8 cellular contexts compared by ENCODE assay signal in the genomic region with DNA sequence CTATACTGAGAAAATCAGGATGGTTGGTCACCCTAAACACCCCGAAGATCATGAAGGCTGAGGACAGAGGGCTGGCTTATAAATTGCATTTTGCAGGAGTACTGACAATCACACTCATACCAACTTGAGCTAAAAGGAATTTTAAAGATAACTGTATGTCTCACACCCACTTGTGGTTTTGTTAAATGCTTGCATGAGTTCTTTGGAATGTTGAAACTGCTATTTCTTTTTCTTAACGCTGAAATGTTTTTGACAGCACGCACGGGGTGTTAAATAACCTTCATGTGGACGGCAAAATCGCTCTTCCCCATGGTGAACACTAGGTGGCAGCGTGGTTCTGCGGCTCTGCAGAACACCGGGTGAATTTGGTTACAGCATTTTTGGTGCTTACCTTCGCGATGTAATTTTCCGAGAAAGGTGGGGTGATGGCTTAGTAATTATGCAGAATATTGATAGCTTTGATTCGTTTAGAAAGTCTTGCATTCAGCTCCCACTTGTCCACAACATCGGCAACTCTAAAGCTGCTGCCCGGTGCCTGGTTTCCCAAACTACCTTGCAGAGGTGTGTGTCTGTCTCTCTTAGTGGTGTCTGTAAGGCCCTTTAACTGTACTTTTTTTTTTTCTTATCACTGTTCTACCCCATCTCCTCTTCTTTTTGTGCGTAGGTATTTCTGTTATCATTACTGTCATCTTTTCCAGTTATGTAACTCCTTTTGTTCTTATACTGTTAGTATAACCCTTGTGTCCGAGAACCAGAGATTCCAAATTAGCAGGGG. TPM values are rescaled to one million over a fixed set of nuclear protein-coding genes. Genes with fewer than 3 reads are reported as not detected.
DNase-seq lines count a peak whose midpoint lies in the region; ATAC-seq, FAIRE-seq and TF ChIP-seq lines count a peak whose summit lies in the region.

No MANE protein-coding gene starts in this region.

- H3K36me3 Mint-ChIP-seq in T-helper 2 cell treated with Interferon-gamma antibody and Interleukin-4, amounts not matched to agents 5 μg/mL and 100 μg/mL, for 36 hours (ENCODE audit: low read depth), result no peaks in the 10 kb centered on the region

- H3K4me1 ChIP-seq in GM12878 (ENCODE audit: control insufficient read depth, insufficient read depth, low read length), result no peaks in the 10 kb centered on the region

- peak; percentile 89 for FAIRE-seq in GM12878 (lab: Jason Lieb, UNC)

- TF ChIP-seq CTCF in AG09309 (IDR thresholded peaks at IDR 0.05; ENCODE audit: control insufficient read depth, insufficient read depth, low read depth, low read length, missing control alignments) (peak; percentile 94), GM12878 (IDR thresholded peaks at IDR 0.05 in 2 of 3, conservative IDR thresholded peaks at IDR 0.05 in 1 of 3; ENCODE audit: control insufficient read depth in 2 of 3, extremely low read depth in 1 of 3, insufficient read depth in 1 of 3, low read depth in 3 of 3, low read length in 3 of 3) (peak; percentile 90 to 98 (median 97); a peak in 5 of 6 replicates)

- no peaks in the 10 kb centered on the region for H3K36me3 ChIP-seq in GM12878 (ENCODE audit: control insufficient read depth in 2 of 2, insufficient read depth in 2 of 2, low read length in 1 of 2)

- TF ChIP-seq EP300 in GM12878 (IDR thresholded peaks at IDR 0.05; ENCODE audit: borderline replicate concordance in 1 of 2, control insufficient read depth in 1 of 2, low read depth in 2 of 2, low read length in 2 of 2), result no peak

- H3K9me3 Mint-ChIP-seq in T-helper 2 cell treated with Interferon-gamma antibody and Interleukin-4, amounts not matched to agents 5 μg/mL and 100 μg/mL, for 36 hours, result no peaks in the 10 kb centered on the region

- no peak overlapping the region for H3K4me3 ChIP-seq in AG09309 (ENCODE audit: control insufficient read depth, low read depth, low read length)
- H3K4me3 ChIP-seq in GM12878, result no peak overlapping the region

- in situ Hi-C loops in GM12878 (cut with MboI), result loop anchor here (5.0 to 10.0 kb wide), 4 partner anchors 321 to 809 kb away; a partner anchor contains a TSS

- TF ChIP-seq RAD21 in GM12878 (IDR thresholded peaks at IDR 0.05; ENCODE audit: insufficient read depth, low read depth, low read length), result peak; percentile 96

- H3K4me2 ChIP-seq in GM12878 (ENCODE audit: control insufficient read depth, insufficient read depth), result no peak overlapping the region

- peaks cover 5% of the 10 kb centered on the region for H3K4me1 Mint-ChIP-seq in T-helper 2 cell treated with Interferon-gamma antibody and Interleukin-4, amounts not matched to agents 5 μg/mL and 100 μg/mL, for 36 hours (ENCODE audit: low read depth)

- no TSS peak for BruUV-seq in GM12878 (replicated peaks; lab: Mats Ljungman, UMichigan)

- RAD21 ChIA-PET in GM12878 (lab: Charles Lee; ENCODE audit: unreplicated experiment), result interaction anchor here (1.0 to 5.4 kb wide), 5 partner anchors 57 to 810 kb away, joined by 3 to 49 read pairs (median 6); no protein-coding TSS in a partner anchor

- no peaks in the 10 kb centered on the region for H4K20me1 ChIP-seq in GM12878 (ENCODE audit: control insufficient read depth, insufficient read depth)

- POLR2A ChIA-PET in GM12878 (lab: Charles Lee), result no interaction called here

- no peak overlapping the region for H3K27ac Mint-ChIP-seq in T-helper 2 cell treated with Interferon-gamma antibody and Interleukin-4, amounts not matched to agents 5 μg/mL and 100 μg/mL, for 36 hours

- H3K27me3 ChIP-seq in GM12878 (replicated peaks in 1 of 2; ENCODE audit: control insufficient read depth in 2 of 2, insufficient read depth in 2 of 2, low read length in 1 of 2), result no peaks in the 10 kb centered on the region; a peak in 3 of 4 replicates

- peaks cover 16% of the 10 kb centered on the region for H3K27me3 Mint-ChIP-seq in T-helper 2 cell treated with Interferon-gamma antibody and Interleukin-4, amounts not matched to agents 5 μg/mL and 100 μg/mL, for 36 hours (ENCODE audit: low read depth)

- no peaks in the 10 kb centered on the region for H3K9me3 ChIP-seq in GM12878 (replicated peaks; ENCODE audit: control insufficient read depth, insufficient read depth, low read length)

- no peak overlapping the region for H2AFZ ChIP-seq in GM12878 (ENCODE audit: control insufficient read depth, low read depth, low read length)

- H3K27ac ChIP-seq in GM12878 (ENCODE audit: control insufficient read depth, insufficient read depth), result no peak overlapping the region

- CTCF ChIA-PET in GM12878 (lab: Yijun Ruan, JAX), result interaction anchor here (0.6 to 7.5 kb wide), 21 partner anchors 17 to 911 kb away, joined by 3 to 130 read pairs (median 4); a partner anchor contains a TSS

- intact Hi-C loops in GM12878 (cut with micrococcal nuclease; ENCODE audit: unreplicated experiment), result loop anchor here (1.0 to 5.0 kb wide), 5 partner anchors 57 to 811 kb away; no protein-coding TSS in a partner anchor
- intact Hi-C loops in posterior vena cava (cut with DNase I), result loop anchor here (5.0 to 10.0 kb wide), 6 partner anchors 109 to 1871 kb away; a partner anchor contains a TSS

- no peaks in the 10 kb centered on the region for H3K79me2 ChIP-seq in GM12878 (ENCODE audit: control insufficient read depth, insufficient read depth, low read length)

- SMC1A ChIA-PET in GM12878 (lab: Charles Lee; ENCODE audit: uncharacterized antibody, unreplicated experiment), result interaction anchor here (0.7 to 4.6 kb wide), 5 partner anchors 57 to 513 kb away, joined by 3 to 44 read pairs (median 3); no protein-coding TSS in a partner anchor

- WGBS in GM12878 (ENCODE audit: insufficient coverage, insufficient replicate concordance, low lambda C conversion rate, missing lambda C conversion rate), result 14% methylated on average over 17 of the region's 17 CpGs

- H3K4me3 Mint-ChIP-seq in T-helper 2 cell treated with Interferon-gamma antibody and Interleukin-4, amounts not matched to agents 5 μg/mL and 100 μg/mL, for 36 hours, result no peak overlapping the region

- DNase-seq in AG09309 (ENCODE audit: low read depth), result peak; percentile 92
- peak; percentile 48 for DNase-seq in NCI-H146 (lab: John Stamatoyannopoulos, UW)
- DNase-seq in T-helper 2 cell treated with Interferon-gamma antibody and Interleukin-4, amounts not matched to agents 5 μg/mL and 100 μg/mL, for 36 hours (ENCODE audit: low spot score), result peak; percentile 43
- DNase-seq in GM12878 (ENCODE audit: low read depth, low spot score), result peak; percentile 16
- peak in 29 of 51 donors; percentile 3 to 80 (median 28) for DNase-seq in hypothalamus (lab: John Stamatoyannopoulos, UW)
- peak; percentile 79 for DNase-seq in smooth muscle cell of the brain vasculature (ENCODE audit: low read depth, low spot score)
- DNase-seq in posterior vena cava (ENCODE audit: low spot score), result no peak

- no peak for TF ChIP-seq POLR2A in GM12878 (IDR thresholded peaks at IDR 0.05; ENCODE audit: low read depth, low read length)

- no peak overlapping the region for H3K9ac ChIP-seq in GM12878 (ENCODE audit: control insufficient read depth, insufficient read depth, low read length)

- ATAC-seq in GM19372 (IDR thresholded peaks at IDR 0.05; ENCODE audit: low read depth, unreplicated experiment), result peak; percentile 67
- ATAC-seq in GM12878, result peak; percentile 88

TF ChIP-seq in GM12878, 131 proteins besides CTCF, POLR2A, EP300 and RAD21 (continues in another document):
- TF ChIP-seq TCF7 (IDR thresholded peaks at IDR 0.05; ENCODE audit: borderline replicate concordance) (no peak), NFXL1 (IDR thresholded peaks at IDR 0.05; ENCODE audit: borderline replicate concordance) (no peak), YY1 (IDR thresholded peaks at IDR 0.05; ENCODE audit: low read depth, low read length) (peak; percentile 49; the same call in 1 of the 2 replicates), JUNB (IDR thresholded peaks at IDR 0.05) (no peak), EZH2 (IDR thresholded peaks at IDR 0.05; ENCODE audit: borderline replicate concordance, control insufficient read depth, low read depth, low read length) (no peak), SMC3 (IDR thresholded peaks at IDR 0.05; ENCODE audit: borderline replicate concordance, low read length) (peak; percentile 92), MYC (IDR thresholded peaks at IDR 0.05; ENCODE audit: insufficient read depth, insufficient read length, insufficient replicate concordance, low read length, severe bottlenecking) (no peak)
- TF ChIP-seq, protein P1, sequence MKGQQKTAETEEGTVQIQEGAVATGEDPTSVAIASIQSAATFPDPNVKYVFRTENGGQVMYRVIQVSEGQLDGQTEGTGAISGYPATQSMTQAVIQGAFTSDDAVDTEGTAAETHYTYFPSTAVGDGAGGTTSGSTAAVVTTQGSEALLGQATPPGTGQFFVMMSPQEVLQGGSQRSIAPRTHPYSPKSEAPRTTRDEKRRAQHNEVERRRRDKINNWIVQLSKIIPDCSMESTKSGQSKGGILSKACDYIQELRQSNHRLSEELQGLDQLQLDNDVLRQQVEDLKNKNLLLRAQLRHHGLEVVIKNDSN (IDR thresholded peaks at IDR 0.05; ENCODE audit: borderline replicate concordance, extremely low read length, insufficient read depth, low read depth, low read length), result no peak

RNA-seq across cellular contexts. Expression of a gene that starts 51.7 kb away (rescaled TPM):
- total RNA-seq in GM12878 (2013; cell fraction: nucleolus; rRNA removed), result not detected in 2 replicates
- total RNA-seq in GM12878 (2014; rRNA removed) (not detected in 2 replicates), GM12878 (2014; rRNA removed; fragmentation: Illumina TruSeq; extraction: Trizol) (not detected in 2 replicates), GM12878 (2021) (0.21 TPM in 1 of 2 replicates, not detected in the other), posterior vena cava (10 to 100 TPM in 1 of 2 donors, 1 to 10 TPM in 1; 3.7 to 10.1 TPM)
- polyA plus RNA-seq in GM12878 (2011; ENCODE audit: low read depth), result 0.07 TPM
- polyA plus RNA-seq in GM12878 (2011; rRNA removed) (0.06 and 0.07 TPM in 2 replicates), GM12878 (2014; fragmentation: Illumina TruSeq; extraction: Trizol) (0.07 TPM in 1 of 2 replicates, not detected in the other), GM12878 (2014; fragmentation: Nextera tagmentation; extraction: Ambion mirVana) (under 1 TPM in 1 of 2 experiments, not detected in 1; 0.11 TPM), GM12878 (2014; rRNA removed) (not detected in 2 replicates), GM12878 (2016; fragmentation: Nextera tagmentation; extraction: Ambion mirVana) (under 1 TPM in 1 of 2 experiments, not detected in 1; 0.49 TPM)
- polyA plus RNA-seq in GM12878 (2011; cell fraction: cytosol; rRNA removed), result 0.13 TPM in 1 of 2 replicates, not detected in the other
- 0.04 and 0.10 TPM in 2 replicates for polyA plus RNA-seq in GM12878 (2011; cell fraction: nucleus; rRNA removed)
- polyA plus RNA-seq in GM12878 (2012), result 0.22 and 0.72 TPM in 2 replicates
- not detected in 2 replicates for polyA minus RNA-seq in GM12878 (2011; rRNA and poly(A)+ RNA removed)
- not detected in 2 replicates for polyA minus RNA-seq in GM12878 (2011; cell fraction: cytosol; rRNA and poly(A)+ RNA removed)
- polyA minus RNA-seq in GM12878 (2011; cell fraction: nucleus; rRNA and poly(A)+ RNA removed), result not detected in 2 replicates
